In genomic region chr11:70557742-70558485, GRCh38 we compare ENCODE assay signal across 12 cellular contexts.
"Had no signal": no experiment of that assay in that cellular context is flagged by ENCODE, and none has a peak within 500 bp of the region (broad histone marks: within the 10 kb centered on the region; RNA-seq: fewer than 3 reads in every experiment).

No MANE protein-coding gene starts in this region.

- ATAC-seq: pancreas; stimulated activated naive B cell treated with anti-CD40 and anti-IgM and Interleukin-4, amounts not matched to agents 10 μg/mL and 1 μg/mL and 100 μg/mL, for 72 hours had no signal

- FAIRE-seq: colon, pancreas had no signal

- H3K4me3 ChIP-seq: pancreas, thyroid gland, vagina had no signal

- H3K36me3 ChIP-seq: pancreas, thyroid gland, vagina had no signal

- H3K9me3 ChIP-seq: pancreas, thyroid gland, vagina had no signal

- H3K36me3 Mint-ChIP-seq: activated naive CD8-positive, alpha-beta T cell treated with anti-CD3 and anti-CD28 coated beads for 36 hours; stimulated activated naive B cell treated with anti-CD40 and anti-IgM and Interleukin-4, amounts not matched to agents 10 μg/mL and 1 μg/mL and 100 μg/mL, for 72 hours had no signal

- H3K27ac ChIP-seq: pancreas, thyroid gland, vagina had no signal

- H3K27ac Mint-ChIP-seq: activated naive CD8-positive, alpha-beta T cell treated with anti-CD3 and anti-CD28 coated beads for 36 hours; activated T-helper 1 cell treated with anti-CD3 and anti-CD28 coated beads, Interleukin-12 subunit alpha, Interleukin-12 subunit beta, Interleukin-2, Interleukin-4 antibody, amounts not matched to agents 30 ng/mL and 10 ng/mL and 1 ng/mL, durations not matched to agents 14 hours and 24 hours and 36 hours; stimulated activated naive B cell treated with anti-CD40 and anti-IgM and Interleukin-4, amounts not matched to agents 10 μg/mL and 1 μg/mL and 100 μg/mL, for 72 hours had no signal

- H3K4me1 Mint-ChIP-seq: activated naive CD8-positive, alpha-beta T cell treated with anti-CD3 and anti-CD28 coated beads for 36 hours; stimulated activated naive B cell treated with anti-CD40 and anti-IgM and Interleukin-4, amounts not matched to agents 10 μg/mL and 1 μg/mL and 100 μg/mL, for 72 hours had no signal

- H3K27me3 ChIP-seq: pancreas, thyroid gland, vagina had no signal

- H3K9me3 Mint-ChIP-seq: activated naive CD8-positive, alpha-beta T cell treated with anti-CD3 and anti-CD28 coated beads for 36 hours; activated T-helper 1 cell treated with anti-CD3 and anti-CD28 coated beads, Interleukin-12 subunit alpha, Interleukin-12 subunit beta, Interleukin-2, Interleukin-4 antibody, amounts not matched to agents 30 ng/mL and 10 ng/mL and 1 ng/mL, durations not matched to agents 14 hours and 24 hours and 36 hours had no signal

- H3K4me3 Mint-ChIP-seq: activated naive CD8-positive, alpha-beta T cell treated with anti-CD3 and anti-CD28 coated beads for 36 hours; activated T-helper 1 cell treated with anti-CD3 and anti-CD28 coated beads, Interleukin-12 subunit alpha, Interleukin-12 subunit beta, Interleukin-2, Interleukin-4 antibody, amounts not matched to agents 30 ng/mL and 10 ng/mL and 1 ng/mL, durations not matched to agents 14 hours and 24 hours and 36 hours; stimulated activated naive B cell treated with anti-CD40 and anti-IgM and Interleukin-4, amounts not matched to agents 10 μg/mL and 1 μg/mL and 100 μg/mL, for 72 hours had no signal

- DNase-seq: activated CD4-positive, alpha-beta T cell treated with anti-CD3 and anti-CD28 coated beads, Interleukin-2, amount 50 U/mL, for 1 hour; activated CD4-positive, CD25-positive, alpha-beta regulatory T cell; activated naive CD8-positive, alpha-beta T cell treated with anti-CD3 and anti-CD28 coated beads for 36 hours; amygdala; stimulated activated CD4-positive, alpha-beta T cell treated with anti-CD3 and anti-CD28 coated beads, Interleukin-4, amount 100 ng/mL, for 1 hour; stimulated activated naive B cell treated with anti-CD40 and anti-IgM and Interleukin-4, amounts not matched to agents 10 μg/mL and 1 μg/mL and 100 μg/mL, for 72 hours; T-helper 2 cell; thyroid gland had no signal

- H3K4me1 ChIP-seq: pancreas, thyroid gland, vagina had no signal
